15 cellular contexts compared by ENCODE assay signal in the genomic region with DNA sequence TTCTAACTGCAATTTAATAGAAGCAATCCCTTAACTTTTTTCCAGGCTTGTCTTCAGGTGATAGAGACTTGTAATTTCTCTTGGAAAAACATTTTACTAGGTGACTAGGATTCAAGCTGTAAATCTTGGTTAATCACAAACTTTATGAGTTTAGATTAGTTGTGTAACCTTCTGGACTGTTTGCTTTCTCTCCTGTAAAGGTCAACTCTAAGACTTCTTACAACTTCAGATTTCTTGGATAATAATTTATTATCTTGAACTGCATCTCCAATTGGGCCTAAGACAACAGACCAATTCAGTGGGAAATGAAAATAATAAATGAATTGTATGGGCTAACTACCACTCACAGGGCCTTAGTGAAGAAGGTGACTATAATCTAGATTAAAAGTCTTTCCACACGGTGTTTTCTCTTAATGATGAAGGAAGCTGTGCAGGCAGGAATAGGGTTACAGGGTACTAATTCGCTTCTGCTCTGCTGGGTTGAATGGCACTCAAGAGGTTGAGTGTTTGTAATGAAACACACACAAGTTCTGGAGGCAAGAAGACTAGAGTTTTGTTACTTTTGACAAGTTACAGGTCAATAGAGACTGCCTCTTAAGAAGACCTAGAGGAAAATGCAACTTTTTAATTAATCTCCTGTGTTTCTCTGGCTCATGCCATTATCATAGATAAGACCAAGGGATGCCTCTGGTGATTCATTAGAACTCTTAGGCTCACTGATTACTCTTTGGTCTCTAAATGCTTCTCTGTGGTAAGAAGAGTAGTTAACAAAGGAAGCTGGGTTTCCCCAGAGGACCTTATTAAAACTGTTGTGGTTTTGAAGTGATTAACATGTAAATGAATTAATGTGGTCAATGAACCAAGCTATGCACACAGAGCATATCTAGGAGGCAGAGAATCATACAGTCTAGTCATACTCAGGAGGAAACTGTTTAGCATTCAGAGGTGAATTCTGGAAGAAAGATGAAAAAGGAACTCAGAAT. TPM values are rescaled to one million over a fixed set of nuclear protein-coding genes. Genes with fewer than 3 reads are reported as not detected.
A peak's percentile ranks its signal among the peaks of the same experiment; 100 is the strongest.
DNase-seq lines count a peak whose midpoint lies in the region; ATAC-seq lines count a peak whose summit lies in the region.
"Had no signal": no experiment of that assay in that cellular context is flagged by ENCODE, and none has a peak within 500 bp of the region (broad histone marks: within the 10 kb centered on the region; RNA-seq: fewer than 3 reads in every experiment).

No MANE protein-coding gene starts in this region.

- ATAC-seq in activated CD4-positive, alpha-beta T cell treated with anti-CD3 and anti-CD28 coated beads for 36 hours = peak; percentile 94
- ATAC-seq in central memory CD8-positive, alpha-beta T cell (replicated peaks; ENCODE audit: extremely low read depth, poor library complexity, severe bottlenecking) = peak; percentile 94
- no peak for ATAC-seq in HG02885 (IDR thresholded peaks at IDR 0.05; ENCODE audit: poor library complexity, unreplicated experiment)
- no peak for ATAC-seq in GM21528 (IDR thresholded peaks at IDR 0.05; ENCODE audit: low FRiP score, unreplicated experiment)

- no peak overlapping the region for H3K4me3 Mint-ChIP-seq in activated CD4-positive, alpha-beta T cell treated with anti-CD3 and anti-CD28 coated beads for 36 hours
- no peak overlapping the region for H3K4me3 Mint-ChIP-seq in central memory CD8-positive, alpha-beta T cell
- H3K4me3 Mint-ChIP-seq in activated T-helper 1 cell treated with anti-CD3 and anti-CD28 coated beads, Interleukin-12 subunit alpha, Interleukin-12 subunit beta, Interleukin-2, Interleukin-4 antibody, amounts not matched to agents 30 ng/mL and 10 ng/mL and 1 ng/mL, durations not matched to agents 14 hours and 24 hours and 36 hours = no peak overlapping the region

- CTCF ChIA-PET in activated CD4-positive, alpha-beta T cell treated with anti-CD3 and anti-CD28 coated beads for 36 hours (lab: Charles Lee) = interaction anchor here (1.0 to 1.3 kb wide), 3 partner anchors 19 to 48 kb away, joined by 3 to 6 read pairs (median 4); no protein-coding TSS in a partner anchor

- H3K4me1 Mint-ChIP-seq in activated CD4-positive, alpha-beta T cell treated with anti-CD3 and anti-CD28 coated beads for 36 hours = peaks cover 19% of the 10 kb centered on the region
- peaks cover 21% of the 10 kb centered on the region for H3K4me1 Mint-ChIP-seq in central memory CD8-positive, alpha-beta T cell
- peaks cover 14% of the 10 kb centered on the region for H3K4me1 Mint-ChIP-seq in activated T-helper 1 cell treated with anti-CD3 and anti-CD28 coated beads, Interleukin-12 subunit alpha, Interleukin-12 subunit beta, Interleukin-2, Interleukin-4 antibody, amounts not matched to agents 30 ng/mL and 10 ng/mL and 1 ng/mL, durations not matched to agents 14 hours and 24 hours and 36 hours (ENCODE audit: low read depth)

- H3K9me3 Mint-ChIP-seq in activated CD4-positive, alpha-beta T cell treated with anti-CD3 and anti-CD28 coated beads for 36 hours (ENCODE audit: low read depth) = peaks cover 2% of the 10 kb centered on the region
- H3K9me3 Mint-ChIP-seq in central memory CD8-positive, alpha-beta T cell = no peaks in the 10 kb centered on the region
- H3K9me3 Mint-ChIP-seq in activated T-helper 1 cell treated with anti-CD3 and anti-CD28 coated beads, Interleukin-12 subunit alpha, Interleukin-12 subunit beta, Interleukin-2, Interleukin-4 antibody, amounts not matched to agents 30 ng/mL and 10 ng/mL and 1 ng/mL, durations not matched to agents 14 hours and 24 hours and 36 hours = no peaks in the 10 kb centered on the region

- POLR2A ChIA-PET in activated CD4-positive, alpha-beta T cell treated with anti-CD3 and anti-CD28 coated beads for 36 hours (lab: Charles Lee) = interaction anchor here (0.5 kb wide), 1 partner anchor 12 kb away, joined by 8 read pairs; no protein-coding TSS in a partner anchor

- no peak for DNase-seq in activated CD4-positive, alpha-beta T cell treated with anti-CD3 and anti-CD28 coated beads for 36 hours
- DNase-seq in activated CD4-positive, alpha-beta T cell treated with anti-CD3 and anti-CD28 coated beads for 4 hours = no peak
- peak; percentile 4 for DNase-seq in LHCN-M2 (ENCODE audit: low read depth)
- DNase-seq in central memory CD8-positive, alpha-beta T cell (ENCODE audit: low spot score in 2 of 2) = no peak
- DNase-seq in renal cortical epithelial cell (ENCODE audit: low read depth) = peak; percentile 26
- no peak for DNase-seq in activated T-helper 1 cell treated with anti-CD3 and anti-CD28 coated beads, Interleukin-12 subunit alpha, Interleukin-12 subunit beta, Interleukin-2, Interleukin-4 antibody, amounts not matched to agents 30 ng/mL and 10 ng/mL and 1 ng/mL, durations not matched to agents 14 hours and 24 hours and 36 hours (ENCODE audit: low spot score)
- DNase-seq: DMS 273 treated with DMSO at 0.1 percent for 48 hours, MV-4-11, SJCRH30 had no signal

- H3K27ac Mint-ChIP-seq in activated CD4-positive, alpha-beta T cell treated with anti-CD3 and anti-CD28 coated beads for 36 hours = peak overlapping the region; percentile 52
- H3K27ac Mint-ChIP-seq in central memory CD8-positive, alpha-beta T cell (ENCODE audit: low read depth) = no peak overlapping the region
- no peak overlapping the region for H3K27ac Mint-ChIP-seq in activated T-helper 1 cell treated with anti-CD3 and anti-CD28 coated beads, Interleukin-12 subunit alpha, Interleukin-12 subunit beta, Interleukin-2, Interleukin-4 antibody, amounts not matched to agents 30 ng/mL and 10 ng/mL and 1 ng/mL, durations not matched to agents 14 hours and 24 hours and 36 hours

- intact Hi-C loops in activated CD4-positive, alpha-beta T cell treated with anti-CD3 and anti-CD28 coated beads for 36 hours (cut with DNase I, micrococcal nuclease) = loop anchor here in 1 of 2 experiments (5.0 kb wide), 1 partner anchor 61 kb away; no protein-coding TSS in a partner anchor
- intact Hi-C loops in activated T-helper 1 cell treated with anti-CD3 and anti-CD28 coated beads, Interleukin-12 subunit alpha, Interleukin-12 subunit beta, Interleukin-2, Interleukin-4 antibody, amounts not matched to agents 30 ng/mL and 10 ng/mL and 1 ng/mL, durations not matched to agents 14 hours and 24 hours and 36 hours (cut with micrococcal nuclease) = no loop called here

- peaks cover 4% of the 10 kb centered on the region for H3K27me3 Mint-ChIP-seq in activated CD4-positive, alpha-beta T cell treated with anti-CD3 and anti-CD28 coated beads for 36 hours
- H3K27me3 Mint-ChIP-seq in central memory CD8-positive, alpha-beta T cell = peaks cover 49% of the 10 kb centered on the region
- H3K27me3 Mint-ChIP-seq in activated T-helper 1 cell treated with anti-CD3 and anti-CD28 coated beads, Interleukin-12 subunit alpha, Interleukin-12 subunit beta, Interleukin-2, Interleukin-4 antibody, amounts not matched to agents 30 ng/mL and 10 ng/mL and 1 ng/mL, durations not matched to agents 14 hours and 24 hours and 36 hours (ENCODE audit: insufficient read depth) = peaks cover 12% of the 10 kb centered on the region

- peaks cover under 1% of the 10 kb centered on the region for H3K36me3 Mint-ChIP-seq in activated CD4-positive, alpha-beta T cell treated with anti-CD3 and anti-CD28 coated beads for 36 hours (ENCODE audit: low read depth)
- H3K36me3 Mint-ChIP-seq in central memory CD8-positive, alpha-beta T cell (ENCODE audit: insufficient read depth) = peaks cover 2% of the 10 kb centered on the region
- no peaks in the 10 kb centered on the region for H3K36me3 Mint-ChIP-seq in activated T-helper 1 cell treated with anti-CD3 and anti-CD28 coated beads, Interleukin-12 subunit alpha, Interleukin-12 subunit beta, Interleukin-2, Interleukin-4 antibody, amounts not matched to agents 30 ng/mL and 10 ng/mL and 1 ng/mL, durations not matched to agents 14 hours and 24 hours and 36 hours (ENCODE audit: low read depth)

RNA-seq across cellular contexts. Expression of gene OR4E1, which starts 30.0 kb away (rescaled TPM):
- total RNA-seq in activated CD4-positive, alpha-beta T cell treated with anti-CD3 and anti-CD28 coated beads for 36 hours = under 1 TPM; 0.07 to 0.11 TPM
- total RNA-seq in LHCN-M2 (2014; rRNA removed) (0.06 TPM in 1 of 2 replicates, not detected in the other), renal cortical epithelial cell (not detected in 2 replicates)
- polyA plus RNA-seq in LHCN-M2 (2012) = not detected
- total RNA-seq in activated T-helper 1 cell treated with anti-CD3 and anti-CD28 coated beads, Interleukin-12 subunit alpha, Interleukin-12 subunit beta, Interleukin-2, Interleukin-4 antibody, amounts not matched to agents 30 ng/mL and 10 ng/mL and 1 ng/mL, durations not matched to agents 14 hours and 24 hours and 36 hours = not detected in 2 replicates
- total RNA-seq: astrocyte, esophagus muscularis mucosa, lower leg skin, SJCRH30, temporal lobe had no signal

RNA-seq across cellular contexts. Expression of gene OR4E2, which starts 50.0 kb away (rescaled TPM):
- not detected for total RNA-seq in activated CD4-positive, alpha-beta T cell treated with anti-CD3 and anti-CD28 coated beads for 36 hours
- total RNA-seq in LHCN-M2 (2014; rRNA removed) (not detected in 2 replicates), renal cortical epithelial cell (not detected in 2 replicates)
- not detected for polyA plus RNA-seq in LHCN-M2 (2012)
- total RNA-seq in activated T-helper 1 cell treated with anti-CD3 and anti-CD28 coated beads, Interleukin-12 subunit alpha, Interleukin-12 subunit beta, Interleukin-2, Interleukin-4 antibody, amounts not matched to agents 30 ng/mL and 10 ng/mL and 1 ng/mL, durations not matched to agents 14 hours and 24 hours and 36 hours = not detected in 2 replicates
- total RNA-seq: astrocyte, esophagus muscularis mucosa, lower leg skin, SJCRH30, temporal lobe had no signal

Comparison
In these comparisons a context has a peak if more than half of its experiments do, and no peak if none do; other contexts are left out.
1. ATAC-seq: peak in activated CD4-positive, alpha-beta T cell treated with anti-CD3 and anti-CD28 coated beads for 36 hours (single experiment) and central memory CD8-positive, alpha-beta T cell (single experiment); none in HG02885 (single experiment) and GM21528 (single experiment).
2. DNase-seq: peak in LHCN-M2 (single experiment) and renal cortical epithelial cell (single experiment); none in activated CD4-positive, alpha-beta T cell treated with anti-CD3 and anti-CD28 coated beads for 36 hours (single experiment), activated CD4-positive, alpha-beta T cell treated with anti-CD3 and anti-CD28 coated beads for 4 hours (0 of 2), central memory CD8-positive, alpha-beta T cell (0 of 2) and activated T-helper 1 cell treated with anti-CD3 and anti-CD28 coated beads, Interleukin-12 subunit alpha, Interleukin-12 subunit beta, Interleukin-2, Interleukin-4 antibody, amounts not matched to agents 30 ng/mL and 10 ng/mL and 1 ng/mL, durations not matched to agents 14 hours and 24 hours and 36 hours (single experiment).